ENCODE assay signal across 10 cellular contexts in genomic region chr1:164440222-164440621, GRCh38.
DNase-seq lines count a peak whose midpoint lies in the region; ATAC-seq lines count a peak whose summit lies in the region.
"Had no signal": no experiment of that assay in that cellular context is flagged by ENCODE, and none has a peak within 500 bp of the region (broad histone marks: within the 10 kb centered on the region; RNA-seq: fewer than 3 reads in every experiment).

No MANE protein-coding gene starts in this region.

- H3K4me3 Mint-ChIP-seq in activated CD8-positive, alpha-beta memory T cell treated with anti-CD3 and anti-CD28 coated beads, Interleukin-2, amount 10 ng/mL, durations not matched to agents 7 days and 5 days = no peak overlapping the region
- H3K4me3 Mint-ChIP-seq: activated T-cell treated with anti-CD3 and anti-CD28 coated beads, Interleukin-2, amount 50 U/mL, for 24 hours had no signal

- peak; percentile 66 for DNase-seq in EL
- peak; percentile 5 for DNase-seq in RPMI7951 (ENCODE audit: low read depth)
- peak in 28 of 42 donors; percentile 5 to 52 (median 23) for DNase-seq in head of caudate nucleus
- peak; percentile 12 for DNase-seq in retina
- DNase-seq in activated CD4-positive, alpha-beta T cell treated with anti-CD3 and anti-CD28 coated beads for 1 hour = no peak
- no peak for DNase-seq in activated CD8-positive, alpha-beta memory T cell treated with anti-CD3 and anti-CD28 coated beads, Interleukin-2, amount 10 ng/mL, durations not matched to agents 7 days and 5 days
- no peak for DNase-seq in activated gamma-delta T cell (lab: John Stamatoyannopoulos, UW)
- DNase-seq: activated T-cell treated with anti-CD3 and anti-CD28 coated beads, Interleukin-2, amount 50 U/mL, for 24 hours; kidney had no signal

- intact Hi-C loops in head of caudate nucleus (cut with DNase I) = no loop called here

- no peaks in the 10 kb centered on the region for H3K36me3 Mint-ChIP-seq in activated CD8-positive, alpha-beta memory T cell treated with anti-CD3 and anti-CD28 coated beads, Interleukin-2, amount 10 ng/mL, durations not matched to agents 7 days and 5 days

- no peaks in the 10 kb centered on the region for H3K4me1 Mint-ChIP-seq in activated CD8-positive, alpha-beta memory T cell treated with anti-CD3 and anti-CD28 coated beads, Interleukin-2, amount 10 ng/mL, durations not matched to agents 7 days and 5 days

- H3K9me3 Mint-ChIP-seq in activated CD8-positive, alpha-beta memory T cell treated with anti-CD3 and anti-CD28 coated beads, Interleukin-2, amount 10 ng/mL, durations not matched to agents 7 days and 5 days (ENCODE audit: low read depth) = peaks cover 3% of the 10 kb centered on the region
- H3K9me3 Mint-ChIP-seq: activated T-cell treated with anti-CD3 and anti-CD28 coated beads, Interleukin-2, amount 50 U/mL, for 24 hours had no signal

- no peaks in the 10 kb centered on the region for H3K27me3 Mint-ChIP-seq in activated CD8-positive, alpha-beta memory T cell treated with anti-CD3 and anti-CD28 coated beads, Interleukin-2, amount 10 ng/mL, durations not matched to agents 7 days and 5 days
- H3K27me3 Mint-ChIP-seq: activated T-cell treated with anti-CD3 and anti-CD28 coated beads, Interleukin-2, amount 50 U/mL, for 24 hours had no signal

- CTCF ChIA-PET in activated CD8-positive, alpha-beta memory T cell treated with anti-CD3 and anti-CD28 coated beads, Interleukin-2, amount 10 ng/mL, durations not matched to agents 7 days and 5 days (lab: Charles Lee) = no interaction called here

- no peak overlapping the region for H3K27ac Mint-ChIP-seq in activated CD8-positive, alpha-beta memory T cell treated with anti-CD3 and anti-CD28 coated beads, Interleukin-2, amount 10 ng/mL, durations not matched to agents 7 days and 5 days
- H3K27ac Mint-ChIP-seq: activated T-cell treated with anti-CD3 and anti-CD28 coated beads, Interleukin-2, amount 50 U/mL, for 24 hours had no signal

- ATAC-seq in activated CD8-positive, alpha-beta memory T cell treated with anti-CD3 and anti-CD28 coated beads, Interleukin-2, amount 10 ng/mL, durations not matched to agents 7 days and 5 days = no peak
- no peak for ATAC-seq in HG02759 (IDR thresholded peaks at IDR 0.05; ENCODE audit: unreplicated experiment)

Comparison
In these comparisons a context has a peak if more than half of its experiments do, and no peak if none do; other contexts are left out.
1. DNase-seq: peak in EL (single experiment), RPMI7951 (single experiment), head of caudate nucleus (28 of 42) and retina (single experiment); none in activated CD4-positive, alpha-beta T cell treated with anti-CD3 and anti-CD28 coated beads for 1 hour (single experiment), activated CD8-positive, alpha-beta memory T cell treated with anti-CD3 and anti-CD28 coated beads, Interleukin-2, amount 10 ng/mL, durations not matched to agents 7 days and 5 days (single experiment) and activated gamma-delta T cell (single experiment).